12 cellular contexts compared by ENCODE assay signal in the genomic region with DNA sequence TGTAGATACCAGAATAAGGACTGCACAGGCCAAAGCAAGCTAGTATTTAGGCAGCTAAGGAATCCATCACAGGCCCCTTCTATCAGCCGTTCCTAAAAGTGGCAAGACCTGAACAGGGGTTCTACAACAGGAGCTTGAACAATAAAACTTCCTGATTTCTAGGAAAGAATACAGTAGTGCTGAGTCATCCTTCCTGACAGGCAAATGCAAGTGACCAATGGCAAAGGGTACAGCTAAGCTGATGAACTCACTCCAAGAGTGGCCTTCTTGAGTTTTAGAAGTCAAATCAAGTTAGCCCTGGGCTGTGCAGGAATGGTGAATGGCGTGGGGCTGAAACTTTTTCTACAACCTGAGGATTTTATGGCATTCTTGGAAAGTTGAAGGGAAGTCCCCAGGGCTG.
DNase-seq lines count a peak whose midpoint lies in the region; ATAC-seq and TF ChIP-seq lines count a peak whose summit lies in the region.
"Had no signal": no experiment of that assay in that cellular context is flagged by ENCODE, and none has a peak within 500 bp of the region (broad histone marks: within the 10 kb centered on the region; RNA-seq: fewer than 3 reads in every experiment).

No MANE protein-coding gene starts in this region.

- peaks cover 10% of the 10 kb centered on the region for H3K36me3 Mint-ChIP-seq in endodermal cell (ENCODE audit: low read depth)

- peaks cover 16% of the 10 kb centered on the region for H3K36me3 ChIP-seq in endodermal cell (ENCODE audit: control insufficient read depth, insufficient read depth, low read length)

- no peak for TF ChIP-seq CTCF in endodermal cell (conservative IDR thresholded peaks at IDR 0.05)

- H3K4me1 Mint-ChIP-seq in endodermal cell: peaks cover 10% of the 10 kb centered on the region

- H3K9me3 ChIP-seq in endodermal cell (ENCODE audit: control insufficient read depth, low read length): peaks cover 6% of the 10 kb centered on the region

- ATAC-seq in HG03139 (IDR thresholded peaks at IDR 0.05; ENCODE audit: unreplicated experiment): no peak
- ATAC-seq: activated CD4-positive, CD25-positive, alpha-beta regulatory T cell treated with anti-CD3 and anti-CD28 coated beads, Interleukin-2, amount 50 U/mL, for 24 hours had no signal

- H3K27ac ChIP-seq in endodermal cell (ENCODE audit: low read depth, low read length): no peak overlapping the region

- H3K27ac Mint-ChIP-seq in endodermal cell: peak overlapping the region; percentile 63

- H3K4me3 Mint-ChIP-seq in endodermal cell: no peak overlapping the region

- WGBS in endodermal cell (ENCODE audit: insufficient coverage in 1 of 2, insufficient read length in 1 of 2), 2 experiments: 83 to 87% methylated on average over 2 of the region's 2 CpGs

- no peaks in the 10 kb centered on the region for H3K27me3 ChIP-seq in endodermal cell (ENCODE audit: control insufficient read depth, insufficient read depth, low read length, poor library complexity, severe bottlenecking)

- H3K4me3 ChIP-seq in endodermal cell (ENCODE audit: low read length): no peak overlapping the region

- no peaks in the 10 kb centered on the region for H3K27me3 Mint-ChIP-seq in endodermal cell (ENCODE audit: insufficient read depth)

- no peak overlapping the region for H3K9ac ChIP-seq in endodermal cell (ENCODE audit: extremely low read depth, low read length, poor library complexity, severe bottlenecking)

- DNase-seq in EL: peak; percentile 65
- peak; percentile 49 for DNase-seq in NCI-H460 (ENCODE audit: extremely low read depth, low read depth)
- no peak for DNase-seq in endodermal cell
- peak; percentile 41 for DNase-seq in non-pigmented ciliary epithelial cell (ENCODE audit: low read depth)
- DNase-seq in central memory CD4-positive, alpha-beta T cell: no peak
- no peak for DNase-seq in stimulated activated CD4-positive, alpha-beta T cell treated with anti-CD3 and anti-CD28 coated beads, Interleukin-4, amount 100 ng/mL, for 4 hours
- no peak for DNase-seq in HUDEP-2 (lab: John Stamatoyannopoulos, UW; ENCODE audit: unreplicated experiment in 76 of 76)
- DNase-seq: DMS153, NCI-H2227 treated with DMSO at 0.1 percent for 48 hours, SIG-M5 had no signal

- H3K9me3 Mint-ChIP-seq in endodermal cell: no peaks in the 10 kb centered on the region

- H3K4me1 ChIP-seq in endodermal cell (ENCODE audit: control insufficient read depth, insufficient read depth, low read length): no peaks in the 10 kb centered on the region

Comparison
In these comparisons a context has a peak if more than half of its experiments do, and no peak if none do; other contexts are left out.
1. DNase-seq: peak in EL (single experiment), NCI-H460 (single experiment) and non-pigmented ciliary epithelial cell (single experiment); none in endodermal cell (single experiment), central memory CD4-positive, alpha-beta T cell (single experiment), stimulated activated CD4-positive, alpha-beta T cell treated with anti-CD3 and anti-CD28 coated beads, Interleukin-4, amount 100 ng/mL, for 4 hours (0 of 2) and HUDEP-2 (0 of 76).